ENCODE assay signal across 8 cellular contexts in genomic region chr15:100703032-100703578, GRCh38.
A peak's percentile ranks its signal among the peaks of the same experiment; 100 is the strongest.
DNase-seq lines count a peak whose midpoint lies in the region; ATAC-seq lines count a peak whose summit lies in the region.

No MANE protein-coding gene starts in this region.

- peaks cover 22% of the 10 kb centered on the region for H3K4me1 ChIP-seq in GM23248 (ENCODE audit: insufficient read depth)

- H4K20me1 ChIP-seq in GM23248 (ENCODE audit: insufficient read depth): no peaks in the 10 kb centered on the region

- WGBS in GM23248 (ENCODE audit: low coverage in 1 of 2, low lambda C conversion rate in 2 of 2, missing lambda C conversion rate in 2 of 2), 2 experiments: 3 to 8% methylated on average over 3 of the region's 3 CpGs

- no peak overlapping the region for H3K4me2 ChIP-seq in GM23248 (ENCODE audit: unreplicated experiment)

- H3K9me2 ChIP-seq in GM23248 (ENCODE audit: insufficient read depth): no peaks in the 10 kb centered on the region

- no peaks in the 10 kb centered on the region for H3K36me3 ChIP-seq in GM23248 (ENCODE audit: low read depth)

- no peak overlapping the region for H3K4me3 ChIP-seq in GM23248

- no peaks in the 10 kb centered on the region for H3K9me3 ChIP-seq in GM23248 (ENCODE audit: low read depth)

- in situ Hi-C loops in GM23248 (cut with MboI): no loop called here

- peaks cover 20% of the 10 kb centered on the region for H3F3A ChIP-seq in GM23248 (ENCODE audit: insufficient read depth)

- peak overlapping the region; percentile 43 for H3K9ac ChIP-seq in GM23248

- H3K27me3 ChIP-seq in GM23248 (replicated peaks; ENCODE audit: insufficient read depth): no peaks in the 10 kb centered on the region

- DNase-seq in GM23248 (peak; percentile 91), NCI-H226 (peak; percentile 34), glomerular visceral epithelial cell (ENCODE audit: extremely low spot score) (peak; percentile 53), substantia nigra (lab: John Stamatoyannopoulos, UW) (no peak), nucleus accumbens (lab: John Stamatoyannopoulos, UW) (no peak), mucosa of gallbladder (ENCODE audit: low spot score) (no peak), hippocampal formation (lab: John Stamatoyannopoulos, UW) (no peak)

- ATAC-seq in GM18519 (IDR thresholded peaks at IDR 0.05; ENCODE audit: low FRiP score, unreplicated experiment): peak; percentile 100

- H3K27ac ChIP-seq in GM23248: peak overlapping the region; percentile 75
- no peak overlapping the region for H3K27ac ChIP-seq in substantia nigra (ENCODE audit: low read depth, low read length, poor library complexity, severe bottlenecking)

- H3K79me2 ChIP-seq in GM23248 (ENCODE audit: insufficient read depth): no peaks in the 10 kb centered on the region

- H2AFZ ChIP-seq in GM23248: 0 out of 2 replicates have a peak overlapping the region, but pooled peaks have one; percentile 3

Comparison
In these comparisons a context has a peak if more than half of its experiments do, and no peak if none do; other contexts are left out.
1. DNase-seq: peak in GM23248 (single experiment), NCI-H226 (single experiment) and glomerular visceral epithelial cell (single experiment); none in substantia nigra (0 of 49), nucleus accumbens (0 of 56), mucosa of gallbladder (single experiment) and hippocampal formation (0 of 2).